In genomic region chr2:128313076-128313836, GRCh38 we compare ENCODE assay signal across 9 cellular contexts. TPM values are rescaled to one million over a fixed set of nuclear protein-coding genes. Genes with fewer than 3 reads are reported as not detected.
A peak's percentile ranks its signal among the peaks of the same experiment; 100 is the strongest.
DNase-seq lines count a peak whose midpoint lies in the region; ATAC-seq and TF ChIP-seq lines count a peak whose summit lies in the region.
"Had no signal": no experiment of that assay in that cellular context is flagged by ENCODE, and none has a peak within 500 bp of the region (broad histone marks: within the 10 kb centered on the region; RNA-seq: fewer than 3 reads in every experiment).

No MANE protein-coding gene starts in this region.

- DNase-seq in NCI-H82 (lab: John Stamatoyannopoulos, UW) = peak; percentile 62
- no peak for DNase-seq in NCI-H82 treated with DMSO at 0.1 percent for 48 hours (lab: John Stamatoyannopoulos, UW; ENCODE audit: unreplicated experiment)
- DNase-seq in Panc1 (ENCODE audit: low read depth, low spot score) = no peak
- DNase-seq in esophagus squamous epithelium (lab: John Stamatoyannopoulos, UW) = no peak
- DNase-seq in retina = peak; percentile 6
- DNase-seq in amniotic stem cell (lab: John Stamatoyannopoulos, UW) = no peak

- WGBS in esophagus squamous epithelium, 2 donors = 57 to 68% methylated on average over 7 to 8 of the region's 8 CpGs

- TF ChIP-seq POLR2A in esophagus squamous epithelium (IDR thresholded peaks at IDR 0.05) = no peak

- H3K9me3 ChIP-seq in Panc1 (ENCODE audit: control insufficient read depth, insufficient read depth, low read depth, low read length) (no peaks in the 10 kb centered on the region), esophagus squamous epithelium (no peaks in the 10 kb centered on the region)
- H3K9me3 ChIP-seq: thyroid gland had no signal

- H3K4me1 ChIP-seq in Panc1 (ENCODE audit: control insufficient read depth, insufficient read depth, low read length) = peaks cover 11% of the 10 kb centered on the region
- peaks cover 62 to 95% (median 79%) of the 10 kb centered on the region in 3 donors for H3K4me1 ChIP-seq in esophagus squamous epithelium

- POLR2A ChIA-PET in Panc1 (lab: Charles Lee) = no interaction called here

- BruUV-seq in Panc1 (replicated peaks; lab: Mats Ljungman, UMichigan) = no TSS peak

- H3K27me3 ChIP-seq in Panc1 (ENCODE audit: control insufficient read depth, insufficient read depth, low read length) (no peaks in the 10 kb centered on the region), esophagus squamous epithelium (no peaks in the 10 kb centered on the region)
- H3K27me3 ChIP-seq: thyroid gland had no signal

- intact Hi-C loops in Panc1 (cut with micrococcal nuclease; ENCODE audit: unreplicated experiment) = no loop called here
- intact Hi-C loops in esophagus squamous epithelium (cut with DNase I) = loop anchor here (10.0 kb wide), 1 partner anchor 128 kb away; no protein-coding TSS in a partner anchor

- H3K36me3 ChIP-seq in Panc1 (ENCODE audit: control insufficient read depth, insufficient read depth, low read length) (no peaks in the 10 kb centered on the region; the same call in 1 of the 2 replicates), esophagus squamous epithelium (peaks cover 0 to 35% (median 5%) of the 10 kb centered on the region in 3 donors)
- H3K36me3 ChIP-seq: thyroid gland had no signal

- ATAC-seq in Panc1 (peak; percentile 54), GM19351 (IDR thresholded peaks at IDR 0.05; ENCODE audit: unreplicated experiment) (no peak), HG03139 (IDR thresholded peaks at IDR 0.05; ENCODE audit: unreplicated experiment) (no peak)

- no peak for TF ChIP-seq CTCF in Panc1 (IDR thresholded peaks at IDR 0.05)
- TF ChIP-seq CTCF in esophagus squamous epithelium (IDR thresholded peaks at IDR 0.05) = peak in 5 of 6 experiments; percentile 14 to 59 (median 44)

- in situ Hi-C loops in Panc1 (cut with HindIII; ENCODE audit: low pct_unique_long_range_greater_than_20kb, low sequenced_read_pairs) = no loop called here

- no peak overlapping the region for H3K27ac ChIP-seq in Panc1 (ENCODE audit: low read length)
- H3K27ac ChIP-seq in esophagus squamous epithelium = peak overlapping the region in 1 of 4 donors; percentile 9
- H3K27ac ChIP-seq: thyroid gland had no signal

- H3K4me3 ChIP-seq in Panc1 (ENCODE audit: low read depth in 2 of 2, low read length in 2 of 2) = no peak overlapping the region
- no peak overlapping the region for H3K4me3 ChIP-seq in esophagus squamous epithelium
- H3K4me3 ChIP-seq: thyroid gland had no signal

- CTCF ChIA-PET in Panc1 (lab: Charles Lee) = no interaction called here

RNA-seq across cellular contexts. Expression of gene HS6ST1, which starts 5.4 kb away (rescaled TPM):
- total RNA-seq in Panc1 (2021; ENCODE audit: unreplicated experiment) (22.0 TPM), esophagus squamous epithelium (10 to 100 TPM; 44.7 to 73.8 (median 56.8) TPM)
- polyA plus RNA-seq in Panc1 (2012; ENCODE audit: insufficient read length) = 22.0 TPM

Comparison
In these comparisons a context has a peak if more than half of its experiments do, and no peak if none do; other contexts are left out.
1. DNase-seq: peak in NCI-H82 (single experiment) and retina (single experiment); none in NCI-H82 treated with DMSO at 0.1 percent for 48 hours (single experiment), Panc1 (single experiment), esophagus squamous epithelium (single experiment) and amniotic stem cell (single experiment).